20 cellular contexts compared by ENCODE assay signal in genomic region chr1:178536329-178536728, GRCh38. TPM values are rescaled to one million over a fixed set of nuclear protein-coding genes. Genes with fewer than 3 reads are reported as not detected.
DNase-seq lines count a peak whose midpoint lies in the region; ATAC-seq and TF ChIP-seq lines count a peak whose summit lies in the region.
"Had no signal": no experiment of that assay in that cellular context is flagged by ENCODE, and none has a peak within 500 bp of the region (broad histone marks: within the 10 kb centered on the region; RNA-seq: fewer than 3 reads in every experiment).

No MANE protein-coding gene starts in this region.

- no peak overlapping the region for H2AK9ac ChIP-seq in IMR-90 (replicated peaks; ENCODE audit: low read depth, low read length, poor library complexity)

- peak overlapping the region; percentile 33 for H2BK5ac ChIP-seq in IMR-90 (ENCODE audit: low read depth, low read length, poor library complexity, severe bottlenecking)

- no peak overlapping the region for H2AFZ ChIP-seq in IMR-90 (replicated peaks; ENCODE audit: low read length, poor library complexity)

- no peak overlapping the region for H3K4me2 ChIP-seq in IMR-90 (ENCODE audit: low read depth, low read length)

- H3K4ac ChIP-seq in IMR-90 (ENCODE audit: low read depth, low read length), result peak overlapping the region; percentile 13

- TF ChIP-seq RAD21 in IMR-90 (IDR thresholded peaks at IDR 0.05; ENCODE audit: low read length), result no peak

- no peak for TF ChIP-seq CTCF in AG04450 (IDR thresholded peaks at IDR 0.05; ENCODE audit: low read depth, low read length)
- no peak for TF ChIP-seq CTCF in IMR-90 (conservative IDR thresholded peaks at IDR 0.05; ENCODE audit: low read depth, low read length)
- no peak for TF ChIP-seq CTCF in esophagus squamous epithelium (IDR thresholded peaks at IDR 0.05)
- no peak for TF ChIP-seq CTCF in psoas muscle (IDR thresholded peaks at IDR 0.05)

- no peak overlapping the region for H3K9ac ChIP-seq in IMR-90 (ENCODE audit: low read depth, low read length)

- peak overlapping the region; percentile 2 for H4K91ac ChIP-seq in IMR-90 (ENCODE audit: insufficient read depth, low read depth, low read length)

- peak overlapping the region; percentile 42; the same call in 1 of the 2 replicates for H2AK5ac ChIP-seq in IMR-90 (ENCODE audit: low read depth, low read length)

- POLR2A ChIA-PET in AG04450 (lab: Yijun Ruan, JAX), result interaction anchor here (0.5 kb wide), 1 partner anchor 78 kb away, joined by 12 read pairs; no protein-coding TSS in a partner anchor
- POLR2A ChIA-PET in IMR-90 (lab: Charles Lee; ENCODE audit: unreplicated experiment), result no interaction called here

- BruUV-seq in IMR-90 (replicated peaks; lab: Mats Ljungman, UMichigan), result no TSS peak

- H3K18ac ChIP-seq in IMR-90 (ENCODE audit: low read depth, low read length), result no peak overlapping the region

- no peak overlapping the region for H4K5ac ChIP-seq in IMR-90 (ENCODE audit: low read depth, low read length)

- H3K23ac ChIP-seq in IMR-90 (ENCODE audit: low read depth, low read length), result no peak overlapping the region

- in situ Hi-C loops in IMR-90 (cut with MboI; ENCODE audit: low sequenced_read_pairs), result loop anchor here (10.0 kb wide), 1 partner anchor 828 kb away; the partner anchor contains the start of gene AXDND1

- no peak for ATAC-seq in IMR-90 (ENCODE audit: low read depth)
- no peak for ATAC-seq in psoas muscle
- no peak for ATAC-seq in HG03025 (IDR thresholded peaks at IDR 0.05; ENCODE audit: low FRiP score, unreplicated experiment)
- no peak for ATAC-seq in GM18867 (IDR thresholded peaks at IDR 0.05; ENCODE audit: unreplicated experiment)

- DNase-seq in AG04450 (ENCODE audit: low read depth, low spot score) (no peak), IMR-90 (no peak), esophagus squamous epithelium (lab: John Stamatoyannopoulos, UW) (no peak), psoas muscle (no peak), DMS114 treated with DMSO at 0.1 percent for 48 hours (lab: John Stamatoyannopoulos, UW; ENCODE audit: unreplicated experiment) (no peak), NCI-H748 (lab: John Stamatoyannopoulos, UW; ENCODE audit: unreplicated experiment) (no peak)
- DNase-seq: activated CD4-positive, CD25-positive, alpha-beta regulatory T cell treated with anti-CD3 and anti-CD28 coated beads, Interleukin-2, amount 50 U/mL, for 72 hours; activated gamma-delta T cell; AML-193; H9; Karpas-422; NCI-H1105; NCI-H526 treated with DMSO at 0.1 percent for 48 hours; stimulated activated CD4-positive, alpha-beta T cell treated with anti-CD3 and anti-CD28 coated beads, Interleukin-2, amount 100 ng/mL, for 24 hours had no signal

- no peak overlapping the region for H3K56ac ChIP-seq in IMR-90 (ENCODE audit: extremely low read depth, insufficient read depth, low read length)

- H2BK20ac ChIP-seq in IMR-90 (ENCODE audit: low read depth, low read length), result peak overlapping the region; percentile 37; the same call in 1 of the 2 replicates

- peaks cover 4% of the 10 kb centered on the region; the same call in 1 of the 2 replicates for H4K20me1 ChIP-seq in IMR-90 (ENCODE audit: insufficient read depth, low read length)

- no peak overlapping the region for H3K4me3 ChIP-seq in AG04450 (ENCODE audit: low read depth, low read length)
- no peak overlapping the region for H3K4me3 ChIP-seq in IMR-90 (ENCODE audit: insufficient read depth, low read depth, low read length)
- H3K4me3 ChIP-seq in esophagus squamous epithelium, result no peak overlapping the region
- H3K4me3 ChIP-seq in psoas muscle, result no peak overlapping the region
- H3K4me3 ChIP-seq: SK-N-MC had no signal

- intact Hi-C loops in IMR-90 (cut with micrococcal nuclease), result no loop called here
- intact Hi-C loops in esophagus squamous epithelium (cut with DNase I), result no loop called here
- intact Hi-C loops in psoas muscle (cut with DNase I), result loop anchor here (5.0 to 10.0 kb wide), 2 partner anchors 328 to 466 kb away; no protein-coding TSS in a partner anchor

- H3K36me3 ChIP-seq in IMR-90 (ENCODE audit: control insufficient read depth, insufficient read depth, low read length), result no peaks in the 10 kb centered on the region
- H3K36me3 ChIP-seq in esophagus squamous epithelium, result no peaks in the 10 kb centered on the region
- H3K36me3 ChIP-seq in psoas muscle (ENCODE audit: insufficient read depth in 1 of 2, low read depth in 1 of 2), result no peaks in the 10 kb centered on the region
- H3K36me3 ChIP-seq: neutrophil had no signal

- H3K79me1 ChIP-seq in IMR-90 (ENCODE audit: low read depth in 1 of 2, low read length in 2 of 2), result 0 out of 4 replicates have a peak, but pooled peaks cover 0 to 11% of the 10 kb centered on the region in 2 experiments

- H3K9me3 ChIP-seq in AG04450 (ENCODE audit: control insufficient read depth, insufficient read depth, low read length) (no peaks in the 10 kb centered on the region), IMR-90 (ENCODE audit: control insufficient read depth, insufficient read depth, low read length) (no peaks in the 10 kb centered on the region), esophagus squamous epithelium (no peaks in the 10 kb centered on the region), psoas muscle (no peaks in the 10 kb centered on the region)
- H3K9me3 ChIP-seq: neutrophil had no signal

- CTCF ChIA-PET in AG04450 (lab: Charles Lee), result interaction anchor here (1.5 to 8.9 kb wide), 6 partner anchors 35 to 585 kb away, joined by 3 to 176 read pairs (median 12); no protein-coding TSS in a partner anchor
- CTCF ChIA-PET in IMR-90 (lab: Yijun Ruan, JAX), result interaction anchor here (1.0 to 2.9 kb wide), 3 partner anchors 34 to 467 kb away, joined by 3 to 12 read pairs (median 9); no protein-coding TSS in a partner anchor

- H4K8ac ChIP-seq in IMR-90 (ENCODE audit: low read depth in 2 of 2, low read length in 2 of 2), result peak overlapping the region in 1 of 2 experiments; percentile 23; a peak in 1 of 4 replicates

- peaks cover 34% of the 10 kb centered on the region for H3K9me1 ChIP-seq in IMR-90 (ENCODE audit: insufficient read depth, low read length)

- TF ChIP-seq POLR2A in IMR-90 (IDR thresholded peaks at IDR 0.05; ENCODE audit: low read depth, low read length), result no peak
- no peak for TF ChIP-seq POLR2A in esophagus squamous epithelium (IDR thresholded peaks at IDR 0.05)

- H3K4me1 ChIP-seq in IMR-90 (ENCODE audit: control insufficient read depth, insufficient read depth, low read length), result peaks cover 38% of the 10 kb centered on the region
- peaks cover 25 to 63% (median 28%) of the 10 kb centered on the region in 3 donors for H3K4me1 ChIP-seq in esophagus squamous epithelium
- peaks cover 16% of the 10 kb centered on the region for H3K4me1 ChIP-seq in psoas muscle

- H2BK120ac ChIP-seq in IMR-90 (ENCODE audit: low read depth, low read length), result peak overlapping the region; percentile 34

- no peaks in the 10 kb centered on the region for H3K27me3 ChIP-seq in AG04450 (ENCODE audit: control insufficient read depth, insufficient read depth, low read length)
- H3K27me3 ChIP-seq in IMR-90 (ENCODE audit: control insufficient read depth, insufficient read depth, low read length), result no peaks in the 10 kb centered on the region
- no peaks in the 10 kb centered on the region for H3K27me3 ChIP-seq in esophagus squamous epithelium
- H3K27me3 ChIP-seq in psoas muscle (ENCODE audit: insufficient read depth in 3 of 3, low read length in 2 of 3), result no peaks in the 10 kb centered on the region
- H3K27me3 ChIP-seq: foreskin keratinocyte, neutrophil had no signal

- WGBS in IMR-90 (ENCODE audit: extremely low coverage in 2 of 2, insufficient read length in 1 of 2), 2 experiments, result 100% methylated on average over 1 of the region's 5 CpGs; no CpG with 5 or more reads in 1 of the 2 experiments
- 88 to 89% methylated on average over 1 to 5 of the region's 5 CpGs for WGBS in esophagus squamous epithelium, 2 donors
- WGBS in psoas muscle, 3 donors, result 77 to 87% (median 79%) methylated on average over 5 of the region's 5 CpGs

- 0 out of 2 replicates have a peak overlapping the region, but pooled peaks have one; percentile 7 for H3K14ac ChIP-seq in IMR-90 (replicated peaks; ENCODE audit: low read depth, low read length)

- peak overlapping the region; percentile 36; the same call in 2 of the 3 replicates for H2BK15ac ChIP-seq in IMR-90 (ENCODE audit: low read depth, low read length)

- dilution Hi-C loops in IMR-90 (cut with HindIII; ENCODE audit: low sequenced_read_pairs, unreplicated experiment), result no loop called here

- H3K27ac ChIP-seq in AG04450 (ENCODE audit: low read depth, low read length) (peak overlapping the region; percentile 82), IMR-90 (ENCODE audit: insufficient read depth, low read length) (peak overlapping the region; percentile 10; the same call in 1 of the 2 replicates), esophagus squamous epithelium (peak overlapping the region; percentile 28 to 87 (median 77)), psoas muscle (peak overlapping the region; percentile 75)
- H3K27ac ChIP-seq: foreskin keratinocyte, neutrophil, SK-N-MC had no signal

TF ChIP-seq in IMR-90, 13 proteins besides CTCF, POLR2A, EP300 and RAD21 (continues in another document):
- TF ChIP-seq CHD1 (IDR thresholded peaks at IDR 0.05; ENCODE audit: low read depth, low read length) (no peak), FOS (IDR thresholded peaks at IDR 0.05; ENCODE audit: low read depth, low read length) (no peak), MAFK (IDR thresholded peaks at IDR 0.05; ENCODE audit: low read depth, low read length) (no peak), CEBPB (IDR thresholded peaks at IDR 0.05; ENCODE audit: low read depth, low read length) (no peak), MXI1 (IDR thresholded peaks at IDR 0.05; ENCODE audit: borderline replicate concordance, low read depth, low read length) (no peak)

RNA-seq across cellular contexts. Expression of gene TEX35, which starts 23.4 kb away (rescaled TPM):
- not detected in 2 replicates for polyA plus RNA-seq in AG04450 (2011; rRNA removed)
- not detected in 2 replicates for polyA minus RNA-seq in AG04450 (2011; rRNA and poly(A)+ RNA removed)
- not detected in 2 replicates for total RNA-seq in IMR-90 (2012; rRNA removed)
- polyA plus RNA-seq in IMR-90 (2012; rRNA removed), result 0.05 TPM in 1 of 2 replicates, not detected in the other
- 0.04 TPM in 1 of 2 replicates, not detected in the other for polyA plus RNA-seq in IMR-90 (2012; cell fraction: cytosol; rRNA removed)
- 0.11 and 0.16 TPM in 2 replicates for polyA plus RNA-seq in IMR-90 (2012; cell fraction: nucleus; rRNA removed; ENCODE audit: low replicate concordance)
- total RNA-seq in esophagus squamous epithelium, result not detected
- total RNA-seq in psoas muscle, result not detected
- not detected for polyA plus RNA-seq in psoas muscle
- total RNA-seq: foreskin keratinocyte, H9, renal cortical epithelial cell had no signal
- polyA plus RNA-seq: foreskin keratinocyte had no signal

RNA-seq across cellular contexts. Expression of gene CLEC20A, which starts 39.6 kb away (rescaled TPM):
- polyA plus RNA-seq in AG04450 (2011; rRNA removed) (not detected in 2 replicates), IMR-90 (2012; rRNA removed) (not detected in 2 replicates), psoas muscle (not detected)
- not detected in 2 replicates for polyA minus RNA-seq in AG04450 (2011; rRNA and poly(A)+ RNA removed)
- total RNA-seq in IMR-90 (2012; rRNA removed) (not detected in 2 replicates), esophagus squamous epithelium (not detected), psoas muscle (under 1 TPM in 1 of 4 donors, not detected in 3; 0.22 TPM)
- polyA plus RNA-seq in IMR-90 (2012; cell fraction: cytosol; rRNA removed), result not detected in 2 replicates
- polyA plus RNA-seq in IMR-90 (2012; cell fraction: nucleus; rRNA removed; ENCODE audit: low replicate concordance), result not detected in 2 replicates
- total RNA-seq: foreskin keratinocyte, H9, renal cortical epithelial cell had no signal
- polyA plus RNA-seq: foreskin keratinocyte had no signal

Comparison
In these comparisons a context has a peak if more than half of its experiments do, and no peak if none do; other contexts are left out.
1. H3K27ac ChIP-seq: peak in every context shown above with its lines; median percentile 82 in AG04450; 77 in esophagus squamous epithelium; 75 in psoas muscle; 10 in IMR-90.
2. intact Hi-C loops: an anchor here in psoas muscle (5.0 to 10.0 kb wide); none called in IMR-90 and esophagus squamous epithelium.